ENCODE assay signal across 9 cellular contexts in the genomic region with DNA sequence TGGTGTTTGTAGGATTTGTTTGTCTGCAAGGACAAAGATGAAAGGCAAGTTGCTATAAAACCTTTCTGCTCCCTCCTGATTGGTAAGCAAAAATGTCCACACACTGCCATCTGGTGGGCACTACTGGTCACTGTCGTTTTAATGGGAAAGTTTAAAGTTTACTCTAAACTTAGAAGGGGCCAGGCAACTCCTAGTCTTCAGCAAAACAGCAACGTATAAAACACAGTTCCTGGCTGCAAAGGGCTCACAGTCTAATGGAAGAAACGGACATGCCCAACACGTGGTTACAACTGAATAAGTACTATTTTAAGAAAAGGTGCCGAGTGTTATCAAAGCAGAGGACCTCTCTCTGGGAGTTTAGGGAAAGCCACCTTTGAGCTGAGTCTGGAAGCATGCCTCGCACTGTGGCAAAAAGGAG. TPM values are rescaled to one million over a fixed set of nuclear protein-coding genes. Genes with fewer than 3 reads are reported as not detected.
DNase-seq lines count a peak whose midpoint lies in the region; ATAC-seq and TF ChIP-seq lines count a peak whose summit lies in the region.
"Had no signal": no experiment of that assay in that cellular context is flagged by ENCODE, and none has a peak within 500 bp of the region (broad histone marks: within the 10 kb centered on the region; RNA-seq: fewer than 3 reads in every experiment).

No MANE protein-coding gene starts in this region.

- peak; percentile 66 for ATAC-seq in HG02840 (IDR thresholded peaks at IDR 0.05; ENCODE audit: low FRiP score, unreplicated experiment)

- H3K27ac ChIP-seq in caudate nucleus (ENCODE audit: low read depth, low read length) = no peak overlapping the region
- H3K27ac ChIP-seq: BLaER1 treated with 17β-estradiol and CSF1 and Interleukin-3, amounts not matched to agents 10 nM and 100 nM had no signal

- peak; percentile 69 for DNase-seq in NCI-H510A treated with DMSO at 0.1 percent for 48 hours (lab: John Stamatoyannopoulos, UW)
- DNase-seq in NCI-H510A (lab: John Stamatoyannopoulos, UW) = no peak
- peak; percentile 63 for DNase-seq in NCI-H2107 (lab: John Stamatoyannopoulos, UW)
- peak; percentile 37 to 47 (median 40) for DNase-seq in activated CD4-positive, CD25-positive, alpha-beta regulatory T cell (lab: John Stamatoyannopoulos, UW)
- DNase-seq in caudate nucleus (lab: John Stamatoyannopoulos, UW) = peak in 44 of 61 donors; percentile 1 to 70 (median 18)
- no peak for DNase-seq in kidney epithelial cell (ENCODE audit: low read depth)
- peak; percentile 52 for DNase-seq in stimulated activated CD4-positive, alpha-beta T cell treated with anti-CD3 and anti-CD28 coated beads, Interleukin-1b, Interleukin-23, amount 100 ng/mL, for 48 hours

- peak; percentile 72 for TF ChIP-seq CTCF in kidney epithelial cell (IDR thresholded peaks at IDR 0.05; ENCODE audit: insufficient read depth, low read length, poor library complexity, severe bottlenecking)

- no peak overlapping the region for H3K4me3 ChIP-seq in kidney epithelial cell (ENCODE audit: low read depth, low read length)
- H3K4me3 ChIP-seq: BLaER1 treated with 17β-estradiol and CSF1 and Interleukin-3, amounts not matched to agents 10 nM and 100 nM had no signal

- H3K27me3 ChIP-seq in kidney epithelial cell (ENCODE audit: control insufficient read depth, insufficient read depth, low read length) = peaks cover 2% of the 10 kb centered on the region
- H3K27me3 ChIP-seq: BLaER1 treated with 17β-estradiol and CSF1 and Interleukin-3, amounts not matched to agents 10 nM and 100 nM had no signal

- H3K36me3 ChIP-seq in kidney epithelial cell (ENCODE audit: control insufficient read depth, insufficient read depth, low read length) = no peaks in the 10 kb centered on the region
- H3K36me3 ChIP-seq: BLaER1 treated with 17β-estradiol and CSF1 and Interleukin-3, amounts not matched to agents 10 nM and 100 nM had no signal

RNA-seq across cellular contexts. Expression of gene TPRG1, which starts 23.7 kb away (rescaled TPM):
- 0.41 and 1.4 TPM in 2 replicates for total RNA-seq in kidney epithelial cell

Comparison
In these comparisons a context has a peak if more than half of its experiments do, and no peak if none do; other contexts are left out.
1. DNase-seq: peak in NCI-H510A treated with DMSO at 0.1 percent for 48 hours (single experiment), NCI-H2107 (single experiment), activated CD4-positive, CD25-positive, alpha-beta regulatory T cell (4 of 4), caudate nucleus (44 of 61) and stimulated activated CD4-positive, alpha-beta T cell treated with anti-CD3 and anti-CD28 coated beads, Interleukin-1b, Interleukin-23, amount 100 ng/mL, for 48 hours (single experiment); none in NCI-H510A (single experiment) and kidney epithelial cell (single experiment).